ENCODE assay signal across 28 cellular contexts in genomic region chrX:70359458-70359857, GRCh38.
"Had no signal": no experiment of that assay in that cellular context is flagged by ENCODE, and none has a peak within 500 bp of the region (broad histone marks: within the 10 kb centered on the region; RNA-seq: fewer than 3 reads in every experiment).

No MANE protein-coding gene starts in this region.

- H3K27ac ChIP-seq: colonic mucosa, epithelial cell of prostate, esophagus muscularis mucosa, esophagus squamous epithelium, foreskin keratinocyte, gastrocnemius medialis, gastroesophageal sphincter, heart left ventricle, heart right ventricle, hepatocyte had no signal

- H3K79me2 ChIP-seq: hepatocyte had no signal

- H3K27me3 ChIP-seq: colonic mucosa, esophagus muscularis mucosa, esophagus squamous epithelium, foreskin keratinocyte, gastrocnemius medialis, gastroesophageal sphincter, heart left ventricle, heart right ventricle, hepatocyte had no signal

- H3K4me3 ChIP-seq: colonic mucosa, esophagus muscularis mucosa, esophagus squamous epithelium, gastrocnemius medialis, gastroesophageal sphincter, heart left ventricle, heart right ventricle, hepatocyte had no signal

- DNase-seq: colonic mucosa; cortex of kidney; dermis blood vessel endothelial cell; effector CD4-positive, alpha-beta T cell; effector CD8-positive, alpha-beta T cell; effector memory CD4-positive, alpha-beta T cell; effector memory CD8-positive, alpha-beta T cell; endodermal cell; erythroblast; esophagus squamous epithelium; foreskin fibroblast; foreskin keratinocyte; foreskin melanocyte; gastrocnemius medialis; glutamatergic neuron; head of caudate nucleus; heart left ventricle; heart right ventricle; hippocampal formation had no signal

- H3K9me3 ChIP-seq: colonic mucosa, esophagus muscularis mucosa, esophagus squamous epithelium, gastrocnemius medialis, gastroesophageal sphincter, heart left ventricle, heart right ventricle had no signal

- H2AFZ ChIP-seq: hepatocyte had no signal

- H3K4me1 ChIP-seq: colonic mucosa, esophagus muscularis mucosa, esophagus squamous epithelium, foreskin keratinocyte, gastrocnemius medialis, gastroesophageal sphincter, heart left ventricle, heart right ventricle had no signal

- H3K36me3 ChIP-seq: colonic mucosa, esophagus muscularis mucosa, esophagus squamous epithelium, gastrocnemius medialis, gastroesophageal sphincter, heart left ventricle had no signal

- ATAC-seq: effector memory CD8-positive, alpha-beta T cell; esophagus mucosa; foreskin keratinocyte; gastrocnemius medialis; gastroesophageal sphincter; heart right ventricle had no signal

- H3K4me2 ChIP-seq: hepatocyte had no signal

- FAIRE-seq: colon, endometrium, endothelial cell of umbilical vein, frontal cortex had no signal
